In the genomic region with DNA sequence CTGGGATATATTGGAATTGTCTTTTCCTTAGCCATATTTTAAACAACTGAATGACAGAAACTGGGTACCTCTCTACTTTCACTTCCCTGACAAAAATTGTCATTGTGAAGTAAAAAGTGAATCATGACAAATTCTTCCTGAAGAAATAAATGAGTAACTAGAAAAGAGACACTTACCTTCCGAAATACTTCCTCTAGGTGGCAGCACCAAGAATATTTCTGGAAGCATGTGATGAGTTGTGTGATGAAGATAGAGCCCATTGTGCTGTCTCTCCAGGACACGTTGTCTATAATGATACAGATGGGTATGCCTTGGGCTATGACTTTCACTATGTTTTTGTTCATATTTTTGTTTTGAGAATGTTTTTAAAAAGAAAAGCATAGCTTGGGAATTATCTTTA, we compare ENCODE assay signal across 8 cellular contexts. TPM values are rescaled to one million over a fixed set of nuclear protein-coding genes. Genes with fewer than 3 reads are reported as not detected.
DNase-seq lines count a peak whose midpoint lies in the region; ATAC-seq and TF ChIP-seq lines count a peak whose summit lies in the region.

No MANE protein-coding gene starts in this region.

- H3K36me3 Mint-ChIP-seq in activated naive CD8-positive, alpha-beta T cell, result peaks cover 59% of the 10 kb centered on the region
- H3K36me3 Mint-ChIP-seq in activated naive CD8-positive, alpha-beta T cell treated with anti-CD3 and anti-CD28 coated beads for 36 hours, result peaks cover 79% of the 10 kb centered on the region

- peaks cover 4 to 85% (median 43%) of the 10 kb centered on the region in 4 donors for H3K36me3 ChIP-seq in esophagus muscularis mucosa

- no peak overlapping the region for H3K27ac ChIP-seq in esophagus muscularis mucosa (replicated peaks in 1 of 4)

- intact Hi-C loops in esophagus muscularis mucosa (cut with DNase I), result no loop called here

- no peaks in the 10 kb centered on the region for H3K9me3 ChIP-seq in esophagus muscularis mucosa

- no peaks in the 10 kb centered on the region for H3K9me3 Mint-ChIP-seq in activated naive CD8-positive, alpha-beta T cell (ENCODE audit: low read depth)
- no peaks in the 10 kb centered on the region for H3K9me3 Mint-ChIP-seq in activated naive CD8-positive, alpha-beta T cell treated with anti-CD3 and anti-CD28 coated beads for 36 hours

- no peaks in the 10 kb centered on the region for H3K27me3 ChIP-seq in esophagus muscularis mucosa

- no peak overlapping the region for H3K4me3 ChIP-seq in esophagus muscularis mucosa

- H3K4me1 ChIP-seq in esophagus muscularis mucosa, result no peaks in the 10 kb centered on the region

- H3K27ac Mint-ChIP-seq in activated naive CD8-positive, alpha-beta T cell, result peak overlapping the region; percentile 75
- H3K27ac Mint-ChIP-seq in activated naive CD8-positive, alpha-beta T cell treated with anti-CD3 and anti-CD28 coated beads for 36 hours, result no peak overlapping the region

- peak; percentile 96 for ATAC-seq in GM21367 (IDR thresholded peaks at IDR 0.05; ENCODE audit: unreplicated experiment)
- ATAC-seq in HG03520 (IDR thresholded peaks at IDR 0.05; ENCODE audit: unreplicated experiment), result peak; percentile 95

- no peak for DNase-seq in activated naive CD8-positive, alpha-beta T cell treated with anti-CD3 and anti-CD28 coated beads for 36 hours
- peak; percentile 28 for DNase-seq in SIG-M5 (lab: John Stamatoyannopoulos, UW)
- DNase-seq in esophagus muscularis mucosa (ENCODE audit: extremely low spot score), result no peak
- peak; percentile 36 for DNase-seq in pons (ENCODE audit: low spot score)
- DNase-seq in C1 segment of cervical spinal cord (lab: John Stamatoyannopoulos, UW), result no peak

- peaks cover 22% of the 10 kb centered on the region for H3K4me1 Mint-ChIP-seq in activated naive CD8-positive, alpha-beta T cell (ENCODE audit: low read depth)
- peaks cover 5% of the 10 kb centered on the region for H3K4me1 Mint-ChIP-seq in activated naive CD8-positive, alpha-beta T cell treated with anti-CD3 and anti-CD28 coated beads for 36 hours

- H3K4me3 Mint-ChIP-seq in activated naive CD8-positive, alpha-beta T cell, result no peak overlapping the region
- no peak overlapping the region for H3K4me3 Mint-ChIP-seq in activated naive CD8-positive, alpha-beta T cell treated with anti-CD3 and anti-CD28 coated beads for 36 hours

- no peaks in the 10 kb centered on the region for H3K27me3 Mint-ChIP-seq in activated naive CD8-positive, alpha-beta T cell
- no peaks in the 10 kb centered on the region for H3K27me3 Mint-ChIP-seq in activated naive CD8-positive, alpha-beta T cell treated with anti-CD3 and anti-CD28 coated beads for 36 hours

- TF ChIP-seq POLR2A in esophagus muscularis mucosa (IDR thresholded peaks at IDR 0.05; ENCODE audit: low read depth), result no peak

- peak; percentile 25 to 55 (median 42) for TF ChIP-seq CTCF in esophagus muscularis mucosa (IDR thresholded peaks at IDR 0.05)

- TF ChIP-seq EP300 in esophagus muscularis mucosa (IDR thresholded peaks at IDR 0.05), result no peak

- WGBS in esophagus muscularis mucosa, result 31% methylated on average over 2 of the region's 2 CpGs

RNA-seq across cellular contexts. Expression of a gene that starts 21.5 kb away (rescaled TPM):
- total RNA-seq in activated naive CD8-positive, alpha-beta T cell treated with anti-CD3 and anti-CD28 coated beads for 36 hours, result 10 to 100 TPM; 43.9 to 51.8 TPM
- 100 to 1,000 TPM in 1 of 4 donors, 10 to 100 TPM in 3; 21.3 to 107 (median 23.2) TPM for total RNA-seq in esophagus muscularis mucosa

RNA-seq across cellular contexts. Expression of a gene that starts 48.6 kb away (rescaled TPM):
- total RNA-seq in activated naive CD8-positive, alpha-beta T cell treated with anti-CD3 and anti-CD28 coated beads for 36 hours, result not detected
- total RNA-seq in esophagus muscularis mucosa, result 1 to 10 TPM in 3 of 4 donors, under 1 TPM in 1; 0.69 to 2.6 (median 1.4) TPM

Comparison
In these comparisons a context has a peak if more than half of its experiments do, and no peak if none do; other contexts are left out.
1. DNase-seq: peak in SIG-M5 (single experiment) and pons (single experiment); none in activated naive CD8-positive, alpha-beta T cell treated with anti-CD3 and anti-CD28 coated beads for 36 hours (single experiment), esophagus muscularis mucosa (single experiment) and C1 segment of cervical spinal cord (0 of 14).